In genomic region chr17:27327871-27328270, GRCh38 we compare ENCODE assay signal across 16 cellular contexts.
"Had no signal": no experiment of that assay in that cellular context is flagged by ENCODE, and none has a peak within 500 bp of the region (broad histone marks: within the 10 kb centered on the region; RNA-seq: fewer than 3 reads in every experiment).

No MANE protein-coding gene starts in this region.

- H3K4me3 ChIP-seq: gastrocnemius medialis, left ventricle myocardium inferior, lower lobe of right lung, testis, transverse colon had no signal

- DNase-seq: dermis blood vessel endothelial cell; gastrocnemius medialis; glutamatergic neuron; left ventricle myocardium inferior; lower lobe of right lung; naive thymus-derived CD4-positive, alpha-beta T cell; posterior cingulate gyrus; stimulated activated CD4-positive, alpha-beta T cell treated with anti-CD3 and anti-CD28 coated beads, Interleukin-4, amount 100 ng/mL, for 4 hours; stimulated activated naive B cell treated with anti-CD40 and anti-IgM and Interleukin-4, amounts not matched to agents 10 μg/mL and 1 μg/mL and 100 μg/mL, for 72 hours; stimulated activated naive CD8-positive, alpha-beta T cell treated with anti-CD3 and anti-CD28 coated beads, Interleukin-15, amount 100 ng/mL, for 72 hours; testis; transverse colon had no signal

- H3K27ac ChIP-seq: gastrocnemius medialis, left ventricle myocardium inferior, lower lobe of right lung, neutrophil, testis, transverse colon had no signal

- H3K27me3 Mint-ChIP-seq: central memory CD8-positive, alpha-beta T cell; stimulated activated naive B cell treated with anti-CD40 and anti-IgM and Interleukin-4, amounts not matched to agents 10 μg/mL and 1 μg/mL and 100 μg/mL, for 72 hours; stimulated activated naive CD8-positive, alpha-beta T cell treated with anti-CD3 and anti-CD28 coated beads, Interleukin-15, amount 100 ng/mL, for 72 hours had no signal

- H3K9me3 ChIP-seq: gastrocnemius medialis, left ventricle myocardium inferior, lower lobe of right lung, neutrophil, testis, transverse colon had no signal

- ATAC-seq: gastrocnemius medialis; lower lobe of right lung; naive thymus-derived CD4-positive, alpha-beta T cell; sciatic nerve; stimulated activated naive B cell treated with anti-CD40 and anti-IgM and Interleukin-4, amounts not matched to agents 10 μg/mL and 1 μg/mL and 100 μg/mL, for 72 hours; stimulated activated naive CD8-positive, alpha-beta T cell treated with anti-CD3 and anti-CD28 coated beads, Interleukin-15, amount 100 ng/mL, for 72 hours had no signal

- H3K27ac Mint-ChIP-seq: memory B cell; naive thymus-derived CD4-positive, alpha-beta T cell; stimulated activated naive CD8-positive, alpha-beta T cell treated with anti-CD3 and anti-CD28 coated beads, Interleukin-15, amount 100 ng/mL, for 72 hours had no signal

- H3K36me3 Mint-ChIP-seq: memory B cell; naive thymus-derived CD4-positive, alpha-beta T cell had no signal

- H3K27me3 ChIP-seq: gastrocnemius medialis, neutrophil, testis, transverse colon had no signal

- H3K9me3 Mint-ChIP-seq: central memory CD8-positive, alpha-beta T cell; memory B cell; naive thymus-derived CD4-positive, alpha-beta T cell; stimulated activated naive B cell treated with anti-CD40 and anti-IgM and Interleukin-4, amounts not matched to agents 10 μg/mL and 1 μg/mL and 100 μg/mL, for 72 hours; stimulated activated naive CD8-positive, alpha-beta T cell treated with anti-CD3 and anti-CD28 coated beads, Interleukin-15, amount 100 ng/mL, for 72 hours had no signal

- H3K36me3 ChIP-seq: gastrocnemius medialis, left ventricle myocardium inferior, lower lobe of right lung, neutrophil, transverse colon had no signal

- H3K4me3 Mint-ChIP-seq: central memory CD8-positive, alpha-beta T cell; memory B cell; naive thymus-derived CD4-positive, alpha-beta T cell; stimulated activated naive B cell treated with anti-CD40 and anti-IgM and Interleukin-4, amounts not matched to agents 10 μg/mL and 1 μg/mL and 100 μg/mL, for 72 hours; stimulated activated naive CD8-positive, alpha-beta T cell treated with anti-CD3 and anti-CD28 coated beads, Interleukin-15, amount 100 ng/mL, for 72 hours had no signal
